Comparison of ENCODE assay signal across 23 cellular contexts in genomic region chr9:70539526-70539925, GRCh38.
"Had no signal": no experiment of that assay in that cellular context is flagged by ENCODE, and none has a peak within 500 bp of the region (broad histone marks: within the 10 kb centered on the region; RNA-seq: fewer than 3 reads in every experiment).

No MANE protein-coding gene starts in this region.

- H3K9me3 ChIP-seq: gastrocnemius medialis, left ventricle myocardium inferior, ovary, right lobe of liver, suprapubic skin had no signal

- H3K4me3 ChIP-seq: gastrocnemius medialis, left ventricle myocardium inferior, ovary, right lobe of liver, suprapubic skin had no signal

- H3K27ac ChIP-seq: brain microvascular endothelial cell, gastrocnemius medialis, left ventricle myocardium inferior, ovary, right lobe of liver, suprapubic skin had no signal

- ATAC-seq: activated CD8-positive, alpha-beta memory T cell treated with anti-CD3 and anti-CD28 coated beads, Interleukin-2, amount 10 ng/mL, durations not matched to agents 7 days and 5 days; gastrocnemius medialis; right lobe of liver; stimulated activated naive CD8-positive, alpha-beta T cell treated with anti-CD3 and anti-CD28 coated beads, Interleukin-15, amount 100 ng/mL, for 72 hours had no signal

- H3K27me3 ChIP-seq: brain microvascular endothelial cell, gastrocnemius medialis, ovary, right lobe of liver, suprapubic skin had no signal

- H3K36me3 ChIP-seq: brain microvascular endothelial cell, gastrocnemius medialis, left ventricle myocardium inferior, ovary, right lobe of liver, suprapubic skin had no signal

- H3K4me1 ChIP-seq: gastrocnemius medialis, right lobe of liver, suprapubic skin had no signal

- H3K9me3 Mint-ChIP-seq: activated naive CD4-positive, alpha-beta T cell treated with anti-CD3 and anti-CD28 coated beads for 36 hours; nephron progenitor cell; stimulated activated naive CD8-positive, alpha-beta T cell treated with anti-CD3 and anti-CD28 coated beads, Interleukin-15, amount 100 ng/mL, for 72 hours; T-helper 2 cell treated with Interferon-gamma antibody and Interleukin-4, amounts not matched to agents 5 μg/mL and 100 μg/mL, for 36 hours had no signal

- H3K4me3 Mint-ChIP-seq: activated CD8-positive, alpha-beta memory T cell treated with anti-CD3 and anti-CD28 coated beads, Interleukin-2, amount 10 ng/mL, durations not matched to agents 7 days and 5 days; activated naive CD4-positive, alpha-beta T cell treated with anti-CD3 and anti-CD28 coated beads for 36 hours; nephron progenitor cell; stimulated activated naive CD8-positive, alpha-beta T cell treated with anti-CD3 and anti-CD28 coated beads, Interleukin-15, amount 100 ng/mL, for 72 hours; T-helper 2 cell treated with Interferon-gamma antibody and Interleukin-4, amounts not matched to agents 5 μg/mL and 100 μg/mL, for 36 hours had no signal

- H3K4me1 Mint-ChIP-seq: activated CD8-positive, alpha-beta memory T cell treated with anti-CD3 and anti-CD28 coated beads, Interleukin-2, amount 10 ng/mL, durations not matched to agents 7 days and 5 days had no signal

- FAIRE-seq: colon, small intestine, TTC549 had no signal

- DNase-seq: activated CD4-positive, alpha-beta T cell treated with anti-CD3 and anti-CD28 coated beads, Interleukin-2, amount 50 U/mL, for 48 hours; activated CD8-positive, alpha-beta memory T cell treated with anti-CD3 and anti-CD28 coated beads, Interleukin-2, amount 10 ng/mL, durations not matched to agents 7 days and 5 days; activated naive CD4-positive, alpha-beta T cell treated with anti-CD3 and anti-CD28 coated beads for 36 hours; anterior cingulate cortex; brain microvascular endothelial cell; central memory CD4-positive, alpha-beta T cell; gastrocnemius medialis; head of caudate nucleus; kidney glomerular epithelial cell; left ventricle myocardium inferior; mammary epithelial cell; nephron progenitor cell; ovary; right lobe of liver; small intestine; stimulated activated CD4-positive, alpha-beta T cell treated with anti-CD3 and anti-CD28 coated beads, Interleukin-15, amount 100 ng/mL, for 24 hours; stimulated activated CD4-positive, alpha-beta T cell treated with anti-CD3 and anti-CD28 coated beads, Interleukin-2, amount 100 ng/mL, for 48 hours; stimulated activated naive CD8-positive, alpha-beta T cell treated with anti-CD3 and anti-CD28 coated beads, Interleukin-15, amount 100 ng/mL, for 72 hours; trophoblast cell had no signal

- H3K27ac Mint-ChIP-seq: activated CD8-positive, alpha-beta memory T cell treated with anti-CD3 and anti-CD28 coated beads, Interleukin-2, amount 10 ng/mL, durations not matched to agents 7 days and 5 days; activated naive CD4-positive, alpha-beta T cell treated with anti-CD3 and anti-CD28 coated beads for 36 hours; nephron progenitor cell; T-helper 2 cell treated with Interferon-gamma antibody and Interleukin-4, amounts not matched to agents 5 μg/mL and 100 μg/mL, for 36 hours had no signal

- H3K36me3 Mint-ChIP-seq: activated CD8-positive, alpha-beta memory T cell treated with anti-CD3 and anti-CD28 coated beads, Interleukin-2, amount 10 ng/mL, durations not matched to agents 7 days and 5 days had no signal

- H3K27me3 Mint-ChIP-seq: stimulated activated naive CD8-positive, alpha-beta T cell treated with anti-CD3 and anti-CD28 coated beads, Interleukin-15, amount 100 ng/mL, for 72 hours had no signal
